1 cellular context compared by ENCODE assay signal in genomic region chr4:6714954-6715353, GRCh38.
TF ChIP-seq lines count a peak whose summit lies in the region.

No MANE protein-coding gene starts in this region.

TF ChIP-seq in HepG2, 621 proteins besides CTCF, POLR2A, EP300 and RAD21:
- no peak for TF ChIP-seq ZSCAN21 (CRISPR knock-in tag; IDR thresholded peaks at IDR 0.05; ENCODE audit: borderline replicate concordance)
- 0 out of 2 replicates have a peak, but pooled peaks have one; percentile 10 for TF ChIP-seq NFATC3 (CRISPR knock-in tag; IDR thresholded peaks at IDR 0.05)
